Comparison of ENCODE assay signal across 21 cellular contexts in the genomic region with DNA sequence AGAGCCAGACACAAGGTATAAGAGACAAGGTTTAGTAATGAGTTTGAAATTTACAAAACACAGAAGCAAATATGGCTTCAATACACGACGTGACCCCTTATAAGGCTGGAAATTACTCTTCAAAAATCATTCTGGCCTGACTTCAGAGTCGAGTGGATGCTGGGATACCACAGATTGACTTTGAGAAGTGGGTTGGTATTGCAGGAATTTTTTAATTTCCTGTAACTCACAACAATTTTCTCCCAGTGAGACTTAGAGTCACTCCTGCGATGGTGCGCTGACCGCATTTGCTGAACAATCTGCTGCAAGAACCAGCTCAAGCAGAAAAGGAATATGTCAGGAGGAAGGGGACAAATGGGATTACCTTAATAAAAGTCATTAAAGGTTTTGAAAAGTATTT.
"Had no signal": no experiment of that assay in that cellular context is flagged by ENCODE, and none has a peak within 500 bp of the region (broad histone marks: within the 10 kb centered on the region; RNA-seq: fewer than 3 reads in every experiment).

No MANE protein-coding gene starts in this region.

- DNase-seq: dorsolateral prefrontal cortex; effector CD4-positive, alpha-beta T cell; left colon; left ventricle myocardium superior; lower lobe of right lung; naive thymus-derived CD8-positive, alpha-beta T cell; pancreas; stimulated activated CD4-positive, alpha-beta T cell treated with anti-CD3 and anti-CD28 coated beads, Interleukin-12 subunit alpha, Interleukin-12 subunit beta, amount 100 ng/mL, for 4 hours; stimulated activated CD4-positive, alpha-beta T cell treated with anti-CD3 and anti-CD28 coated beads, Interleukin-1b, Interleukin-23, amount 100 ng/mL, for 48 hours; stimulated activated CD4-positive, alpha-beta T cell treated with anti-CD3 and anti-CD28 coated beads, Interleukin-4, amount 100 ng/mL, for 1 hour; stimulated activated CD8-positive, alpha-beta memory T cell treated with anti-CD3 and anti-CD28 coated beads, Interleukin-4, amount 100 ng/mL, for 48 hours; stimulated activated naive CD4-positive, alpha-beta T cell; stimulated activated naive CD8-positive, alpha-beta T cell treated with anti-CD3 and anti-CD28 coated beads, Interleukin-15, amount 100 ng/mL, for 72 hours; transverse colon; upper lobe of right lung had no signal

- H3K4me3 ChIP-seq: dorsolateral prefrontal cortex, lower lobe of right lung, pancreas, right atrium auricular region, smooth muscle cell, suprapubic skin, transverse colon, upper lobe of right lung, vagina had no signal

- FAIRE-seq: frontal cortex, islet of Langerhans, pancreas had no signal
